In the genomic region with DNA sequence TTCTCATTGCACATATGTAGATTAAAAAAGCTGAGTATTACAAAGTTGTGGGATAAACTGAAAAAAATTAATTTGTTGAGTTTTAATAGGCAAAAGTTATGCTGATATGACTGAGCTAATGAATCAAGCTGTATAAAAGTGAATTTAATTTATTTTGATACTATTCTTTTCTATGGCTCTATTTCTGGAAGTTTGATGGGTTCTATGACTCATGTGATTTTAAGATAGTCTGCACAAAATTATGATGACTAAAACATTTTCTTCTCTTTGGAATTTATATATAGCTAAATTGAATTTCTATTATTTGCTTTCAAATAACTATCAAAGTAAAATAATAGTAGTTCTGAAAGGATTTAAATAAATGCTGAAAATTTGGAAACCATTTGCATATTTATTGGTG, we compare ENCODE assay signal across 19 cellular contexts.
A peak's percentile ranks its signal among the peaks of the same experiment; 100 is the strongest.
DNase-seq lines count a peak whose midpoint lies in the region; ATAC-seq and TF ChIP-seq lines count a peak whose summit lies in the region.
"Had no signal": no experiment of that assay in that cellular context is flagged by ENCODE, and none has a peak within 500 bp of the region (broad histone marks: within the 10 kb centered on the region; RNA-seq: fewer than 3 reads in every experiment).

No MANE protein-coding gene starts in this region.

- no peak overlapping the region for H3K18ac ChIP-seq in IMR-90 (ENCODE audit: low read depth, low read length)

- no peaks in the 10 kb centered on the region for H3K27me3 ChIP-seq in IMR-90 (ENCODE audit: control insufficient read depth, insufficient read depth, low read length)
- H3K27me3 ChIP-seq: BLaER1 had no signal

- no peak overlapping the region for H2BK120ac ChIP-seq in IMR-90 (ENCODE audit: low read depth, low read length)

- dilution Hi-C loops in IMR-90 (cut with HindIII; ENCODE audit: low sequenced_read_pairs, unreplicated experiment) = no loop called here

- H2BK20ac ChIP-seq in IMR-90 (ENCODE audit: low read depth, low read length) = no peak overlapping the region

- ATAC-seq in IMR-90 (ENCODE audit: low read depth) (no peak), SK-N-SH treated with all-trans-retinoic acid at 6 μM for 48 hours (peak; percentile 47; the same call in 2 of the 3 replicates)
- ATAC-seq in activated naive CD4-positive, alpha-beta T cell treated with anti-CD3 and anti-CD28 coated beads, Interleukin-2, amount 50 U/mL, for 72 hours = no peak
- ATAC-seq in activated CD4-positive, CD25-positive, alpha-beta regulatory T cell treated with anti-CD3 and anti-CD28 coated beads, Interleukin-2, amount 50 U/mL, for 24 hours = no peak
- ATAC-seq in activated CD8-positive, alpha-beta T cell treated with anti-CD3 and anti-CD28 coated beads, Interleukin-2, amount 10 ng/mL, durations not matched to agents 7 days and 5 days = no peak

- no peaks in the 10 kb centered on the region for H3K27me3 Mint-ChIP-seq in activated CD8-positive, alpha-beta T cell treated with anti-CD3 and anti-CD28 coated beads, Interleukin-2, amount 10 ng/mL, durations not matched to agents 7 days and 5 days (ENCODE audit: low read depth)
- H3K27me3 Mint-ChIP-seq: CD4-positive, CD25-positive, alpha-beta regulatory T cell had no signal

- H3K56ac ChIP-seq in IMR-90 (ENCODE audit: extremely low read depth, insufficient read depth, low read length) = no peak overlapping the region

- no peaks in the 10 kb centered on the region for H4K20me1 ChIP-seq in IMR-90 (ENCODE audit: insufficient read depth, low read length)
- H4K20me1 ChIP-seq: BLaER1 had no signal

- no peaks in the 10 kb centered on the region for H3K36me3 Mint-ChIP-seq in activated naive CD4-positive, alpha-beta T cell treated with anti-CD3 and anti-CD28 coated beads, Interleukin-2, amount 50 U/mL, for 72 hours
- H3K36me3 Mint-ChIP-seq in activated CD8-positive, alpha-beta T cell treated with anti-CD3 and anti-CD28 coated beads, Interleukin-2, amount 10 ng/mL, durations not matched to agents 7 days and 5 days (ENCODE audit: low read depth) = no peaks in the 10 kb centered on the region
- H3K36me3 Mint-ChIP-seq: CD4-positive, CD25-positive, alpha-beta regulatory T cell; CD8-positive, alpha-beta memory T cell had no signal

- H2AK5ac ChIP-seq in IMR-90 (ENCODE audit: low read depth, low read length) = no peak overlapping the region

- H2BK15ac ChIP-seq in IMR-90 (ENCODE audit: low read depth, low read length) = no peak overlapping the region

- no peak overlapping the region for H2AFZ ChIP-seq in IMR-90 (replicated peaks; ENCODE audit: low read length, poor library complexity)

- in situ Hi-C loops in IMR-90 (cut with MboI; ENCODE audit: low sequenced_read_pairs) = no loop called here

- no peak overlapping the region for H4K5ac ChIP-seq in IMR-90 (ENCODE audit: low read depth, low read length)

- H4K8ac ChIP-seq in IMR-90 (ENCODE audit: low read depth in 2 of 2, low read length in 2 of 2) = no peak overlapping the region

- no peak overlapping the region for H3K4ac ChIP-seq in IMR-90 (ENCODE audit: low read depth, low read length)

- no peak overlapping the region for H2AK9ac ChIP-seq in IMR-90 (replicated peaks; ENCODE audit: low read depth, low read length, poor library complexity)

- TF ChIP-seq CTCF in IMR-90 (conservative IDR thresholded peaks at IDR 0.05; ENCODE audit: low read depth, low read length) = no peak
- no peak for TF ChIP-seq CTCF in fibroblast of the aortic adventitia (IDR thresholded peaks at IDR 0.05; ENCODE audit: insufficient read depth, low read length)

- no TSS peak for BruUV-seq in IMR-90 (replicated peaks; lab: Mats Ljungman, UMichigan)

- H3K14ac ChIP-seq in IMR-90 (replicated peaks; ENCODE audit: low read depth, low read length) = no peak overlapping the region

- H3K23ac ChIP-seq in IMR-90 (ENCODE audit: low read depth, low read length) = no peak overlapping the region

- POLR2A ChIA-PET in IMR-90 (lab: Charles Lee; ENCODE audit: unreplicated experiment) = no interaction called here
- POLR2A ChIA-PET in activated CD8-positive, alpha-beta T cell treated with anti-CD3 and anti-CD28 coated beads, Interleukin-2, amount 10 ng/mL, durations not matched to agents 7 days and 5 days (lab: Charles Lee) = no interaction called here

- H3K4me1 Mint-ChIP-seq in activated CD8-positive, alpha-beta T cell treated with anti-CD3 and anti-CD28 coated beads, Interleukin-2, amount 10 ng/mL, durations not matched to agents 7 days and 5 days (ENCODE audit: low read depth) = no peaks in the 10 kb centered on the region
- H3K4me1 Mint-ChIP-seq: B cell; CD4-positive, CD25-positive, alpha-beta regulatory T cell; CD8-positive, alpha-beta memory T cell had no signal

- CTCF ChIA-PET in IMR-90 (lab: Yijun Ruan, JAX) = no interaction called here
- CTCF ChIA-PET in activated CD8-positive, alpha-beta T cell treated with anti-CD3 and anti-CD28 coated beads, Interleukin-2, amount 10 ng/mL, durations not matched to agents 7 days and 5 days (lab: Charles Lee) = no interaction called here

- no peak overlapping the region for H3K27ac Mint-ChIP-seq in activated naive CD4-positive, alpha-beta T cell treated with anti-CD3 and anti-CD28 coated beads, Interleukin-2, amount 50 U/mL, for 72 hours
- no peak overlapping the region for H3K27ac Mint-ChIP-seq in activated CD8-positive, alpha-beta T cell treated with anti-CD3 and anti-CD28 coated beads, Interleukin-2, amount 10 ng/mL, durations not matched to agents 7 days and 5 days
- H3K27ac Mint-ChIP-seq: B cell; CD4-positive, CD25-positive, alpha-beta regulatory T cell; CD8-positive, alpha-beta memory T cell; HFFc6 had no signal

- H2BK5ac ChIP-seq in IMR-90 (ENCODE audit: low read depth, low read length, poor library complexity, severe bottlenecking) = no peak overlapping the region

- H3K9me1 ChIP-seq in IMR-90 (ENCODE audit: insufficient read depth, low read length) = no peaks in the 10 kb centered on the region

- H4K91ac ChIP-seq in IMR-90 (ENCODE audit: insufficient read depth, low read depth, low read length) = no peak overlapping the region

- no peak overlapping the region for H3K9ac ChIP-seq in IMR-90 (ENCODE audit: low read depth, low read length)
- H3K9ac ChIP-seq: BLaER1 had no signal

- no peak for TF ChIP-seq POLR2A in IMR-90 (IDR thresholded peaks at IDR 0.05; ENCODE audit: low read depth, low read length)

- peaks cover 0 to 6% of the 10 kb centered on the region in 2 donors for H3K9me3 Mint-ChIP-seq in activated naive CD4-positive, alpha-beta T cell treated with anti-CD3 and anti-CD28 coated beads, Interleukin-2, amount 50 U/mL, for 72 hours
- peaks cover 6% of the 10 kb centered on the region for H3K9me3 Mint-ChIP-seq in activated CD8-positive, alpha-beta T cell treated with anti-CD3 and anti-CD28 coated beads, Interleukin-2, amount 10 ng/mL, durations not matched to agents 7 days and 5 days (ENCODE audit: insufficient read depth)
- H3K9me3 Mint-ChIP-seq: HFFc6 had no signal

- H3K4me1 ChIP-seq in IMR-90 (ENCODE audit: control insufficient read depth, insufficient read depth, low read length) = no peaks in the 10 kb centered on the region; the same call in 1 of the 2 replicates
- H3K4me1 ChIP-seq: BLaER1, HAP-1 had no signal

- H3K36me3 ChIP-seq in IMR-90 (ENCODE audit: control insufficient read depth, insufficient read depth, low read length) = no peaks in the 10 kb centered on the region
- H3K36me3 ChIP-seq: BLaER1, HAP-1 had no signal

- intact Hi-C loops in IMR-90 (cut with micrococcal nuclease) = no loop called here
- intact Hi-C loops in posterior cingulate gyrus (cut with DNase I) = no loop called here

- no peak overlapping the region for H3K4me3 ChIP-seq in IMR-90 (ENCODE audit: insufficient read depth, low read depth, low read length)
- no peak overlapping the region for H3K4me3 ChIP-seq in fibroblast of the aortic adventitia (ENCODE audit: low read depth, low read length)
- H3K4me3 ChIP-seq: BLaER1, HAP-1 had no signal

- H3K4me2 ChIP-seq in IMR-90 (ENCODE audit: low read depth, low read length) = no peak overlapping the region
- H3K4me2 ChIP-seq: BLaER1 had no signal

- no peaks in the 10 kb centered on the region for H3K79me1 ChIP-seq in IMR-90 (ENCODE audit: low read depth in 1 of 2, low read length in 2 of 2)

- peaks cover 2% of the 10 kb centered on the region; the same call in 1 of the 2 replicates for H3K9me3 ChIP-seq in IMR-90 (ENCODE audit: control insufficient read depth, insufficient read depth, low read length)
- H3K9me3 ChIP-seq: HAP-1 had no signal

- DNase-seq in EH (ENCODE audit: low read depth) (peak; percentile 23), IMR-90 (no peak), fibroblast of the aortic adventitia (ENCODE audit: low read depth) (peak; percentile 35), posterior cingulate gyrus (no peak)
- no peak for DNase-seq in activated naive CD4-positive, alpha-beta T cell treated with anti-CD3 and anti-CD28 coated beads, Interleukin-2, amount 50 U/mL, for 72 hours (ENCODE audit: low spot score in 2 of 2)
- DNase-seq in activated CD8-positive, alpha-beta T cell treated with anti-CD3 and anti-CD28 coated beads, Interleukin-2, amount 10 ng/mL, durations not matched to agents 7 days and 5 days = no peak
- DNase-seq: CD4-positive, CD25-positive, alpha-beta regulatory T cell; CD8-positive, alpha-beta memory T cell; DMS 273 treated with DMSO at 0.1 percent for 48 hours; DMS79; GF-D8; GOT3; HFFc6 had no signal

- no peak overlapping the region for H3K27ac ChIP-seq in IMR-90 (ENCODE audit: insufficient read depth, low read length)
- H3K27ac ChIP-seq: BLaER1, C4-2B had no signal

- no peak overlapping the region for H3K4me3 Mint-ChIP-seq in activated CD8-positive, alpha-beta T cell treated with anti-CD3 and anti-CD28 coated beads, Interleukin-2, amount 10 ng/mL, durations not matched to agents 7 days and 5 days
- H3K4me3 Mint-ChIP-seq: B cell; CD4-positive, CD25-positive, alpha-beta regulatory T cell; CD8-positive, alpha-beta memory T cell; HFFc6 had no signal

- TF ChIP-seq RAD21 in IMR-90 (IDR thresholded peaks at IDR 0.05; ENCODE audit: low read length) = no peak

TF ChIP-seq in IMR-90, 13 proteins besides CTCF, POLR2A, EP300 and RAD21 (continues in another document):
- TF ChIP-seq MAZ (IDR thresholded peaks at IDR 0.05; ENCODE audit: borderline replicate concordance, low read depth, low read length) (no peak), MAFK (IDR thresholded peaks at IDR 0.05; ENCODE audit: low read depth, low read length) (peak; percentile 70)

TF ChIP-seq in SK-N-SH treated with all-trans-retinoic acid at 6 μM for 48 hours, 23 proteins besides CTCF, POLR2A, EP300 and RAD21:
- TF ChIP-seq ZNF8 (CRISPR knock-in tag; IDR thresholded peaks at IDR 0.05) (no peak), ISL1 (CRISPR knock-in tag; IDR thresholded peaks at IDR 0.05) (peak; percentile 85)

Comparison
In these comparisons a context has a peak if more than half of its experiments do, and no peak if none do; other contexts are left out.
1. DNase-seq: peak in EH (single experiment) and fibroblast of the aortic adventitia (single experiment); none in IMR-90 (single experiment), activated naive CD4-positive, alpha-beta T cell treated with anti-CD3 and anti-CD28 coated beads, Interleukin-2, amount 50 U/mL, for 72 hours (0 of 2), posterior cingulate gyrus (0 of 10) and activated CD8-positive, alpha-beta T cell treated with anti-CD3 and anti-CD28 coated beads, Interleukin-2, amount 10 ng/mL, durations not matched to agents 7 days and 5 days (single experiment).